In genomic region chr1:8020032-8020431, GRCh38 we compare ENCODE assay signal across 8 cellular contexts. TPM values are rescaled to one million over a fixed set of nuclear protein-coding genes. Genes with fewer than 3 reads are reported as not detected.
DNase-seq lines count a peak whose midpoint lies in the region; ATAC-seq and TF ChIP-seq lines count a peak whose summit lies in the region.
"Had no signal": no experiment of that assay in that cellular context is flagged by ENCODE, and none has a peak within 500 bp of the region (broad histone marks: within the 10 kb centered on the region; RNA-seq: fewer than 3 reads in every experiment).

No MANE protein-coding gene starts in this region.

- CTCF ChIA-PET in WTC11 (lab: Charles Lee) = interaction anchor here (0.6 to 6.8 kb wide), 8 partner anchors 18 to 332 kb away, joined by 3 to 271 read pairs (median 4); no protein-coding TSS in a partner anchor

- H3K9me3 Mint-ChIP-seq in WTC11 = no peaks in the 10 kb centered on the region
- no peaks in the 10 kb centered on the region for H3K9me3 Mint-ChIP-seq in stimulated activated effector memory CD8-positive, alpha-beta T cell treated with anti-CD3 and anti-CD28 coated beads, Interleukin-12 subunit alpha, Interleukin-12 subunit beta, amount 100 ng/mL, for 72 hours
- H3K9me3 Mint-ChIP-seq: memory B cell had no signal

- TF ChIP-seq POLR2A in transverse colon (IDR thresholded peaks at IDR 0.05) = no peak

- no peak for TF ChIP-seq EP300 in transverse colon (IDR thresholded peaks at IDR 0.05; ENCODE audit: low read depth)

- DNase-seq in LNCaP clone FGC (ENCODE audit: low read depth) = peak; percentile 91
- no peak for DNase-seq in WTC11 (ENCODE audit: low spot score)
- DNase-seq in kidney tubule cell (ENCODE audit: low spot score) = peak; percentile 95
- no peak for DNase-seq in transverse colon
- DNase-seq in NCI-H82 (lab: John Stamatoyannopoulos, UW) = no peak
- no peak for DNase-seq in stimulated activated effector memory CD8-positive, alpha-beta T cell treated with anti-CD3 and anti-CD28 coated beads, Interleukin-12 subunit alpha, Interleukin-12 subunit beta, amount 100 ng/mL, for 72 hours (ENCODE audit: low spot score in 2 of 2)

- TF ChIP-seq CTCF in LNCaP clone FGC (IDR thresholded peaks at IDR 0.05; ENCODE audit: control insufficient read depth, extremely low read depth, insufficient read depth) = no peak
- no peak for TF ChIP-seq CTCF in WTC11 (IDR thresholded peaks at IDR 0.05)
- TF ChIP-seq CTCF in transverse colon (IDR thresholded peaks at IDR 0.05) = no peak

- H3K4me1 ChIP-seq in transverse colon = peaks cover 29 to 91% (median 53%) of the 10 kb centered on the region in 4 donors

- H3K9me3 ChIP-seq in transverse colon = no peaks in the 10 kb centered on the region

- H3K27me3 ChIP-seq in transverse colon = no peaks in the 10 kb centered on the region

- in situ Hi-C loops in transverse colon (cut with MboI; ENCODE audit: low pct_ligation_motif_present in 1 of 4, low pct_unique_long_range_greater_than_20kb in 1 of 4, low sequenced_read_pairs in 3 of 4) = no loop called here

- peak overlapping the region; percentile 26 for H3K27ac Mint-ChIP-seq in WTC11
- H3K27ac Mint-ChIP-seq in stimulated activated effector memory CD8-positive, alpha-beta T cell treated with anti-CD3 and anti-CD28 coated beads, Interleukin-12 subunit alpha, Interleukin-12 subunit beta, amount 100 ng/mL, for 72 hours = no peak overlapping the region
- H3K27ac Mint-ChIP-seq: memory B cell had no signal

- H3K36me3 ChIP-seq in transverse colon = no peaks in the 10 kb centered on the region

- ATAC-seq in WTC11 (no peak), HG03095 (IDR thresholded peaks at IDR 0.05; ENCODE audit: unreplicated experiment) (no peak)
- no peak for ATAC-seq in stimulated activated effector memory CD8-positive, alpha-beta T cell treated with anti-CD3 and anti-CD28 coated beads, Interleukin-12 subunit alpha, Interleukin-12 subunit beta, amount 100 ng/mL, for 72 hours

- peaks cover under 1% of the 10 kb centered on the region; the same call in 1 of the 2 replicates for H3K36me3 Mint-ChIP-seq in WTC11
- no peaks in the 10 kb centered on the region for H3K36me3 Mint-ChIP-seq in stimulated activated effector memory CD8-positive, alpha-beta T cell treated with anti-CD3 and anti-CD28 coated beads, Interleukin-12 subunit alpha, Interleukin-12 subunit beta, amount 100 ng/mL, for 72 hours
- H3K36me3 Mint-ChIP-seq: memory B cell had no signal

- intact Hi-C loops in transverse colon (cut with DNase I; ENCODE audit: low total_unique reads) = loop anchor here (10.0 kb wide), 1 partner anchor 195 kb away; no protein-coding TSS in a partner anchor

- no peak overlapping the region for H3K4me3 Mint-ChIP-seq in WTC11
- H3K4me3 Mint-ChIP-seq in stimulated activated effector memory CD8-positive, alpha-beta T cell treated with anti-CD3 and anti-CD28 coated beads, Interleukin-12 subunit alpha, Interleukin-12 subunit beta, amount 100 ng/mL, for 72 hours = no peak overlapping the region
- H3K4me3 Mint-ChIP-seq: memory B cell had no signal

- POLR2A ChIA-PET in WTC11 (lab: Charles Lee) = interaction anchor here (1.4 kb wide), 1 partner anchor 28 kb away, joined by 4 read pairs; no protein-coding TSS in a partner anchor

- H3K4me3 ChIP-seq in LNCaP clone FGC (ENCODE audit: low read depth, low read length) = no peak overlapping the region
- H3K4me3 ChIP-seq in transverse colon = no peak overlapping the region

- H3K27me3 Mint-ChIP-seq in WTC11 (ENCODE audit: low read depth) = no peaks in the 10 kb centered on the region

- H3K4me1 Mint-ChIP-seq in WTC11 = peaks cover 97% of the 10 kb centered on the region
- peaks cover 1% of the 10 kb centered on the region for H3K4me1 Mint-ChIP-seq in stimulated activated effector memory CD8-positive, alpha-beta T cell treated with anti-CD3 and anti-CD28 coated beads, Interleukin-12 subunit alpha, Interleukin-12 subunit beta, amount 100 ng/mL, for 72 hours

- H3K27ac ChIP-seq in transverse colon = peak overlapping the region; percentile 14 to 75 (median 36)

TF ChIP-seq in WTC11, 78 proteins besides CTCF, POLR2A, EP300 and RAD21 (continues in another document):
- TF ChIP-seq TP53 (CRISPR knock-in tag; IDR thresholded peaks at IDR 0.05) (no peak), MLX (CRISPR knock-in tag; IDR thresholded peaks at IDR 0.05) (no peak), JUN (CRISPR knock-in tag; IDR thresholded peaks at IDR 0.05) (no peak), FOXK1 (CRISPR knock-in tag; IDR thresholded peaks at IDR 0.05) (no peak), ZNF263 (CRISPR knock-in tag; IDR thresholded peaks at IDR 0.05; ENCODE audit: low read depth) (no peak), ZNF317 (CRISPR knock-in tag; IDR thresholded peaks at IDR 0.05; ENCODE audit: borderline replicate concordance, low read depth) (no peak), ARID4B (CRISPR knock-in tag; IDR thresholded peaks at IDR 0.05; ENCODE audit: borderline replicate concordance) (no peak), NFYB (CRISPR knock-in tag; conservative IDR thresholded peaks at IDR 0.05; ENCODE audit: low read depth) (no peak), USF2 (CRISPR knock-in tag; IDR thresholded peaks at IDR 0.05) (no peak), ZNF281 (CRISPR knock-in tag; IDR thresholded peaks at IDR 0.05) (no peak)

RNA-seq across cellular contexts. Expression of gene ERRFI1, which starts 6.1 kb away (rescaled TPM):
- total RNA-seq in WTC11 (2021) = 34.5 to 44.6 TPM (median 35.8 TPM) in 3 replicates
- total RNA-seq in transverse colon = 100 to 1,000 TPM in 1 of 4 donors, 10 to 100 TPM in 2, 1 to 10 TPM in 1; 10.0 to 101 (median 70.0) TPM

RNA-seq across cellular contexts. Expression of gene PARK7, which starts 58.5 kb away (rescaled TPM):
- total RNA-seq in WTC11 (2021) = 337 to 343 TPM (median 340 TPM) in 3 replicates
- 100 to 1,000 TPM in 1 of 4 donors, 10 to 100 TPM in 3; 40.4 to 103 (median 82.8) TPM for total RNA-seq in transverse colon

Comparison
In these comparisons a context has a peak if more than half of its experiments do, and no peak if none do; other contexts are left out.
1. DNase-seq: peak in LNCaP clone FGC (single experiment) and kidney tubule cell (single experiment); none in WTC11 (single experiment), transverse colon (single experiment), NCI-H82 (single experiment) and stimulated activated effector memory CD8-positive, alpha-beta T cell treated with anti-CD3 and anti-CD28 coated beads, Interleukin-12 subunit alpha, Interleukin-12 subunit beta, amount 100 ng/mL, for 72 hours (0 of 2).